8 cellular contexts compared by ENCODE assay signal in genomic region chr6:31572041-31572911, GRCh38.
DNase-seq lines count a peak whose midpoint lies in the region; ATAC-seq lines count a peak whose summit lies in the region.

LTA (plus strand) TSS chr6:31572289; CDS start chr6:31572743, 454 bp downstream.

- ATAC-seq in GM18870 (IDR thresholded peaks at IDR 0.05; ENCODE audit: unreplicated experiment) (peak; percentile 40), HG03575 (IDR thresholded peaks at IDR 0.05; ENCODE audit: extremely low read depth, insufficient number of reproducible peaks, low FRiP score, unreplicated experiment) (peak; percentile 27), GM18868 (IDR thresholded peaks at IDR 0.05; ENCODE audit: unreplicated experiment) (no peak)

- peak; percentile 72 for DNase-seq in activated T-helper 9 cell treated with anti-CD3 and anti-CD28 coated beads, Interleukin-2, amount 50 U/mL, for 16 hours (ENCODE audit: low read depth)
- peak; percentile 56 to 63 for DNase-seq in stimulated activated CD4-positive, alpha-beta T cell treated with anti-CD3 and anti-CD28 coated beads, Interleukin-1b, Interleukin-23, amount 100 ng/mL, for 1 hour (ENCODE audit: low read depth in 2 of 2)
- no peak for DNase-seq in putamen (ENCODE audit: low spot score)
- no peak for DNase-seq in COLO829 (ENCODE audit: low spot score)
- no peak for DNase-seq in GF-D8 (lab: John Stamatoyannopoulos, UW)

Comparison
In these comparisons a context has a peak if more than half of its experiments do, and no peak if none do; other contexts are left out.
1. DNase-seq: peak in activated T-helper 9 cell treated with anti-CD3 and anti-CD28 coated beads, Interleukin-2, amount 50 U/mL, for 16 hours (single experiment) and stimulated activated CD4-positive, alpha-beta T cell treated with anti-CD3 and anti-CD28 coated beads, Interleukin-1b, Interleukin-23, amount 100 ng/mL, for 1 hour (2 of 2); none in putamen (single experiment), COLO829 (single experiment) and GF-D8 (single experiment).